Comparison of ENCODE assay signal across 7 cellular contexts in the genomic region with DNA sequence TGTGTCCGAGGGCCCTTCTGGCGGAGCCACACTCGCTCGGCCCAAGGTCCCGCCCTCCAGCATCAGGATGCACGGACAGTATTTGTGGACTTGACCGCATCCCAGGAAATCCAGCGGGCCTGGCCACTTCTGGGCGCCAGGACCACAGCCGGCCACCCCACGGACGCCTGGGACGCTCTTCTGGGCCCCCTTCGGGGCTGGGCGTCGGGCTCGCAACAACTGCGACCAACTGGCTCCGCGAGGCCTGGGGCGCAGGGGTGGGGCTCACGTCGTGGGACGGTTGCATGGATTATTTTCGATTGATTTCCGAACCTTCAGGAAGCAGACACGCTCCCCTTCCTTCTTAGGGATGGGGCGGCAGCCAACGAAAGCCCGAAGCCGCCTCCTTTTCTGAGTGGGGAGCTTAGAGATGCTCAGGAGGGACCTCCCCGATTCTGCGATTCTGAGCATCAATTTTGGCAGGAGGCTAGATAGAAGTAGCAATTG. TPM values are rescaled to one million over a fixed set of nuclear protein-coding genes. Genes with fewer than 3 reads are reported as not detected.
DNase-seq lines count a peak whose midpoint lies in the region; ATAC-seq and TF ChIP-seq lines count a peak whose summit lies in the region.

No MANE protein-coding gene starts in this region.

- TF ChIP-seq CTCF in foreskin fibroblast (IDR thresholded peaks at IDR 0.05; ENCODE audit: low read depth, low read length) (no peak), omental fat pad (IDR thresholded peaks at IDR 0.05) (no peak)

- DNase-seq in activated CD8-positive, alpha-beta memory T cell treated with anti-CD3 and anti-CD28 coated beads, Interleukin-2, amount 50 U/mL, for 4 hours: peak; percentile 22
- DNase-seq in foreskin fibroblast (peak in 1 of 2 donors; percentile 9), omental fat pad (ENCODE audit: low spot score) (no peak), NCI-H446 treated with DMSO at 0.1 percent for 48 hours (lab: John Stamatoyannopoulos, UW) (no peak), SKM-1 treated with dmso at 0.1 percent for 144 hours (lab: John Stamatoyannopoulos, UW; ENCODE audit: unreplicated experiment) (no peak)

- ATAC-seq in GM19395 (IDR thresholded peaks at IDR 0.05; ENCODE audit: unreplicated experiment) (peak; percentile 30), HG03175 (IDR thresholded peaks at IDR 0.05; ENCODE audit: unreplicated experiment) (peak; percentile 31), omental fat pad (ENCODE audit: low FRiP score) (peak; percentile 50)

- peak overlapping the region; percentile 61 to 78 for H3K4me3 ChIP-seq in foreskin fibroblast (ENCODE audit: low read depth in 1 of 2, low read length in 2 of 2)

RNA-seq across cellular contexts. Expression of a gene that starts 0.5 kb away (rescaled TPM):
- 10 to 100 TPM; 35.8 to 68.0 (median 52.6) TPM for total RNA-seq in omental fat pad

RNA-seq across cellular contexts. Expression of a gene that starts 13.6 kb away (rescaled TPM):
- 10 to 100 TPM; 15.3 to 20.5 (median 17.8) TPM for total RNA-seq in omental fat pad
